In genomic region chr12:685388-685787, GRCh38 we compare ENCODE assay signal across 8 cellular contexts. TPM values are rescaled to one million over a fixed set of nuclear protein-coding genes. Genes with fewer than 3 reads are reported as not detected.
DNase-seq lines count a peak whose midpoint lies in the region; ATAC-seq and TF ChIP-seq lines count a peak whose summit lies in the region.

No MANE protein-coding gene starts in this region.

- H3K9me3 Mint-ChIP-seq in naive thymus-derived CD8-positive, alpha-beta T cell, result no peaks in the 10 kb centered on the region
- H3K9me3 Mint-ChIP-seq in mesothelial cell of epicardium, result no peaks in the 10 kb centered on the region

- DNase-seq in activated gamma-delta T cell treated with anti-CD3 and anti-CD28 coated beads, Interleukin-2, amount 50 U/mL, for 16 hours (ENCODE audit: low read depth), result peak; percentile 70
- DNase-seq in naive thymus-derived CD8-positive, alpha-beta T cell, result peak; percentile 63 to 95 (median 91)
- DNase-seq in mesothelial cell of epicardium (ENCODE audit: low spot score in 2 of 2, unreplicated experiment in 2 of 2), result no peak
- no peak for DNase-seq in hepatic stellate cell (ENCODE audit: low spot score)
- no peak for DNase-seq in NCI-H526 treated with DMSO at 0.1 percent for 48 hours (lab: John Stamatoyannopoulos, UW)

- H3K4me1 Mint-ChIP-seq in naive thymus-derived CD8-positive, alpha-beta T cell, result peaks cover 21 to 47% (median 41%) of the 10 kb centered on the region in 4 donors
- peaks cover 2% of the 10 kb centered on the region for H3K4me1 Mint-ChIP-seq in mesothelial cell of epicardium

- H3K27ac Mint-ChIP-seq in naive thymus-derived CD8-positive, alpha-beta T cell, result peak overlapping the region; percentile 92 to 100 (median 99)
- no peak overlapping the region for H3K27ac Mint-ChIP-seq in mesothelial cell of epicardium

- H3K4me3 Mint-ChIP-seq in naive thymus-derived CD8-positive, alpha-beta T cell, result peak overlapping the region; percentile 25 to 84 (median 62)
- H3K4me3 Mint-ChIP-seq in mesothelial cell of epicardium, result no peak overlapping the region

- POLR2A ChIA-PET in naive thymus-derived CD8-positive, alpha-beta T cell (lab: Charles Lee), result interaction anchor here (0.6 to 5.4 kb wide), 11 partner anchors 12 to 121 kb away, joined by 3 to 54 read pairs (median 5); partner anchors contain the start of genes NINJ2 and WNK1

- no peak for TF ChIP-seq CTCF in mesothelial cell of epicardium (IDR thresholded peaks at IDR 0.05; ENCODE audit: unreplicated experiment)

- no peaks in the 10 kb centered on the region for H3K27me3 Mint-ChIP-seq in naive thymus-derived CD8-positive, alpha-beta T cell
- no peaks in the 10 kb centered on the region for H3K27me3 Mint-ChIP-seq in mesothelial cell of epicardium (ENCODE audit: low read depth)

- H3K36me3 Mint-ChIP-seq in naive thymus-derived CD8-positive, alpha-beta T cell, result no peaks in the 10 kb centered on the region
- no peaks in the 10 kb centered on the region for H3K36me3 Mint-ChIP-seq in mesothelial cell of epicardium

- ATAC-seq in GM18867 (IDR thresholded peaks at IDR 0.05; ENCODE audit: unreplicated experiment), result peak; percentile 65
- ATAC-seq in HG02970 (IDR thresholded peaks at IDR 0.05; ENCODE audit: low FRiP score, unreplicated experiment), result peak; percentile 75
- ATAC-seq in naive thymus-derived CD8-positive, alpha-beta T cell, result peak; percentile 92 to 96

TF ChIP-seq in PFSK-1, 5 proteins besides CTCF, POLR2A, EP300 and RAD21:
- TF ChIP-seq SIN3A (IDR thresholded peaks at IDR 0.05; ENCODE audit: borderline replicate concordance, insufficient read depth, low read length) (peak; percentile 88; the same call in 1 of the 2 replicates), POLR2AphosphoS5 (IDR thresholded peaks at IDR 0.05; ENCODE audit: low read depth, low read length) (no peak), TAF1 (IDR thresholded peaks at IDR 0.05; ENCODE audit: borderline replicate concordance, insufficient read depth, low read length) (no peak), REST (IDR thresholded peaks at IDR 0.05; ENCODE audit: insufficient read depth in 1 of 2, low read depth in 2 of 2, low read length in 2 of 2) (peak in 1 of 2 experiments; percentile 9; a peak in 1 of 4 replicates), FOXP2 (optimal IDR thresholded peaks at IDR 0.05; ENCODE audit: borderline replicate concordance, extremely low read depth, extremely low read length, insufficient read depth) (no peak)

RNA-seq across cellular contexts. Expression of gene NINJ2, which starts 22.1 kb away (rescaled TPM):
- polyA plus RNA-seq in PFSK-1 (2012; ENCODE audit: insufficient read length, low read depth), result 1.6 TPM
- 1 to 10 TPM in 1 of 2 experiments, under 1 TPM in 1; 0.85 to 1.4 TPM for total RNA-seq in naive thymus-derived CD8-positive, alpha-beta T cell
- 1 to 10 TPM; 3.9 to 5.1 (median 4.0) TPM for polyA plus RNA-seq in naive thymus-derived CD8-positive, alpha-beta T cell
- 0.69 to 1.6 TPM (median 1.1 TPM) in 3 replicates for total RNA-seq in mesothelial cell of epicardium

Comparison
In these comparisons a context has a peak if more than half of its experiments do, and no peak if none do; other contexts are left out.
1. DNase-seq: peak in activated gamma-delta T cell treated with anti-CD3 and anti-CD28 coated beads, Interleukin-2, amount 50 U/mL, for 16 hours (single experiment) and naive thymus-derived CD8-positive, alpha-beta T cell (10 of 10); none in mesothelial cell of epicardium (0 of 2), hepatic stellate cell (single experiment) and NCI-H526 treated with DMSO at 0.1 percent for 48 hours (single experiment).
2. Peak in every context shown above with its lines, with median percentiles within 50 percentile points of each other: ATAC-seq.